Comparison of ENCODE assay signal across 1 cellular context in the genomic region with DNA sequence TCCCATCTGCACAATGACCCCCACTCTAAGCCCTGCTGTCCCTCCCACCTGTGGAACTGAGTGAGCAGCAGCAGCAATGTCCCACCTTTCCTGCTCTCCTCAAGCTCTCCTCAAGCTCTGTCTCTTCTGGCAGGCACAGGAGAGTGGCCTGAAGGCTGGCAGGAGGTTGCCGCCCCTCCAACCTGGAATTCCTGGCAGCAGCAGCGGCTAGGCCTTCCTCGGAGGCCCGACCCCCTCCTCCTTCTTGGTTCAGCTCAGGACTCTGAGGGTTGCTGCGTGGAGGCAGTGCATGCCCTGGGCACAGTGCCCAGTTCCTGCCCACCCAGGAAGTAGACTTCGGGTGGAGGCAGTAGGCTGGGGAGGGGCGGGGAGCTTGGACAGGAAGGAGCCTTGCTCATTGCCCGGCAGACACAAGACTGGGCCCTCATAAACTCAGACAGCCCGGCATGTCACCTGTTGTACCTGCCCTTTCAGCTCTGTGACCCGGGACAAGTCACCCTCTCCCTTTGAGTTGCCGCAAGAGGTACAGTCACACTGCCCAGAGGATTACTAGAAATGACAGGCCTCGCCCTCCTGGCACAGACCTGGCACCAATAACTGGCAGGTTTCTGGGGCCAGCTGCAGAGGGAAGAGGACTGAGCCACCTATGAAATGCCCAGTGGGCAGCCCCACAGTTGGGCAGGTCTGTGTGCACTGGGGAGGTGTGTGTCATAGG.
TF ChIP-seq lines count a peak whose summit lies in the region.

No MANE protein-coding gene starts in this region.

TF ChIP-seq in HepG2, 621 proteins besides CTCF, POLR2A, EP300 and RAD21 (continued from another document and continues in another):
- TF ChIP-seq ARID4A (CRISPR knock-in tag; IDR thresholded peaks at IDR 0.05; ENCODE audit: borderline replicate concordance) (no peak), SPEN (CRISPR knock-in tag; IDR thresholded peaks at IDR 0.05; ENCODE audit: low read depth) (no peak), SSRP1 (CRISPR knock-in tag; IDR thresholded peaks at IDR 0.05) (no peak), ZNF678 (CRISPR knock-in tag; IDR thresholded peaks at IDR 0.05) (no peak), ZNF251 (CRISPR knock-in tag; IDR thresholded peaks at IDR 0.05) (no peak), KAT7 (CRISPR knock-in tag; IDR thresholded peaks at IDR 0.05; ENCODE audit: borderline replicate concordance) (no peak), IRF1 (CRISPR knock-in tag; IDR thresholded peaks at IDR 0.05; ENCODE audit: low read depth) (no peak), PLSCR1 (CRISPR knock-in tag; IDR thresholded peaks at IDR 0.05; ENCODE audit: borderline replicate concordance) (no peak), CBX5 (CRISPR knock-in tag; IDR thresholded peaks at IDR 0.05; ENCODE audit: borderline replicate concordance) (no peak), NFE2L1 (CRISPR knock-in tag; IDR thresholded peaks at IDR 0.05; ENCODE audit: borderline replicate concordance) (no peak), ZBTB10 (CRISPR knock-in tag; IDR thresholded peaks at IDR 0.05; ENCODE audit: borderline replicate concordance) (no peak), PRPF4 (IDR thresholded peaks at IDR 0.05; ENCODE audit: low read depth, low read length, poor library complexity, severe bottlenecking) (no peak), TAF1 (CRISPR knock-in tag; IDR thresholded peaks at IDR 0.05) (no peak), ZBED4 (CRISPR knock-in tag; IDR thresholded peaks at IDR 0.05; ENCODE audit: borderline replicate concordance) (no peak), ZNF232 (CRISPR knock-in tag; IDR thresholded peaks at IDR 0.05; ENCODE audit: borderline replicate concordance) (no peak), ARHGAP35 (CRISPR knock-in tag; IDR thresholded peaks at IDR 0.05; ENCODE audit: borderline replicate concordance) (no peak), MAF1 (CRISPR knock-in tag; IDR thresholded peaks at IDR 0.05; ENCODE audit: borderline replicate concordance) (no peak), ATRX (CRISPR knock-in tag; IDR thresholded peaks at IDR 0.05; ENCODE audit: borderline replicate concordance) (no peak), ZBTB40 (IDR thresholded peaks at IDR 0.05) (no peak), ZBTB40 (CRISPR knock-in tag; IDR thresholded peaks at IDR 0.05) (no peak), ZNF335 (CRISPR knock-in tag; IDR thresholded peaks at IDR 0.05) (no peak), ISL2 (CRISPR knock-in tag; IDR thresholded peaks at IDR 0.05) (no peak), TSC22D2 (CRISPR knock-in tag; IDR thresholded peaks at IDR 0.05; ENCODE audit: borderline replicate concordance) (no peak), ETV5 (CRISPR knock-in tag; IDR thresholded peaks at IDR 0.05; ENCODE audit: borderline replicate concordance) (peak; percentile 80), ZFP1 (CRISPR knock-in tag; IDR thresholded peaks at IDR 0.05) (no peak)
- TF ChIP-seq, protein P1, sequence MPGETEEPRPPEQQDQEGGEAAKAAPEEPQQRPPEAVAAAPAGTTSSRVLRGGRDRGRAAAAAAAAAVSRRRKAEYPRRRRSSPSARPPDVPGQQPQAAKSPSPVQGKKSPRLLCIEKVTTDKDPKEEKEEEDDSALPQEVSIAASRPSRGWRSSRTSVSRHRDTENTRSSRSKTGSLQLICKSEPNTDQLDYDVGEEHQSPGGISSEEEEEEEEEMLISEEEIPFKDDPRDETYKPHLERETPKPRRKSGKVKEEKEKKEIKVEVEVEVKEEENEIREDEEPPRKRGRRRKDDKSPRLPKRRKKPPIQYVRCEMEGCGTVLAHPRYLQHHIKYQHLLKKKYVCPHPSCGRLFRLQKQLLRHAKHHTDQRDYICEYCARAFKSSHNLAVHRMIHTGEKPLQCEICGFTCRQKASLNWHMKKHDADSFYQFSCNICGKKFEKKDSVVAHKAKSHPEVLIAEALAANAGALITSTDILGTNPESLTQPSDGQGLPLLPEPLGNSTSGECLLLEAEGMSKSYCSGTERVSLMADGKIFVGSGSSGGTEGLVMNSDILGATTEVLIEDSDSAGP (CRISPR knock-in tag; IDR thresholded peaks at IDR 0.05; ENCODE audit: borderline replicate concordance): no peak; the same call in 1 of the 2 replicates
